In the genomic region with DNA sequence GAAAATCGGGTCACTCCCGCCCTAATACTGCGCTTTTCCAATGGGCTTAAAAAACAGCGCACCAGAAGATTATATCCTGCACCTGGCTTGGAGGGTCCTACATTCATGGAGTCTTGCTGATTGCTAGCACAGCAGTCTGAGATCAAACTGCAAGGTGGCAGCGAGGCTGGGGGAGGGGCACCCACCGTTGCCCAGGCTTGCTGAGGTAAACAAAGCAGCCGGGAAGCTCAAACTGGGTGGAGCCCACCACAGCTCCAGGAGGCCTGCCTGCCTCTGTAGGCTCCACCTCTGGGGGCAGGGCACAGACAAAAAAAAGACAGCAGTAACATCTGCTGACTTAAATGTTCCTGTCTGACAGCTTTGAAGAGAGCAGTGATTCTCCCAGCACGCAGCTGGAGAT, we compare ENCODE assay signal across 5 cellular contexts.
DNase-seq lines count a peak whose midpoint lies in the region; ATAC-seq and TF ChIP-seq lines count a peak whose summit lies in the region.
"Not testable (repeated sequence)": the region's sequence is repeated elsewhere in the genome, so short reads cannot be mapped to it uniquely, and the experiment has no call there.

No MANE protein-coding gene starts in this region.

- intact Hi-C loops in CD4-positive, alpha-beta T cell (cut with DNase I, micrococcal nuclease), result not testable (repeated sequence)

- CTCF ChIA-PET in CD4-positive, alpha-beta T cell (lab: Charles Lee), result not testable (repeated sequence)

- not testable (repeated sequence) for H3K27me3 ChIP-seq in CD4-positive, alpha-beta T cell (ENCODE audit: control insufficient read depth, insufficient read depth, low read length); HUES6 (ENCODE audit: control insufficient read depth, insufficient read depth, low read length)

- peak in 7 of 10 experiments; percentile 3 to 43 (median 10) for DNase-seq in CD4-positive, alpha-beta T cell
- DNase-seq in RPMI8226, result peak; percentile 12
- DNase-seq in activated CD4-positive, alpha-beta T cell treated with anti-CD3 and anti-CD28 coated beads, Interleukin-2, amount 50 U/mL, for 1 hour, result peak; percentile 11
- peak in 8 of 10 donors; percentile 9 to 88 (median 18) for DNase-seq in naive thymus-derived CD8-positive, alpha-beta T cell

- H3K27ac Mint-ChIP-seq in CD4-positive, alpha-beta T cell, result not testable (repeated sequence)
- H3K27ac Mint-ChIP-seq in naive thymus-derived CD8-positive, alpha-beta T cell, result peak overlapping the region in 8 of 10 donors; percentile 44 to 94 (median 83)

- H3K9me3 Mint-ChIP-seq in CD4-positive, alpha-beta T cell, result not testable (repeated sequence)
- H3K9me3 Mint-ChIP-seq in naive thymus-derived CD8-positive, alpha-beta T cell, result peaks cover 0 to 25% (median 10%) of the 10 kb centered on the region in 9 donors

- not testable (repeated sequence) for H3K27me3 Mint-ChIP-seq in CD4-positive, alpha-beta T cell; naive thymus-derived CD8-positive, alpha-beta T cell

- H3K36me3 ChIP-seq in HUES6 (ENCODE audit: control insufficient read depth, insufficient read depth, low read length), result not testable (repeated sequence)

- not testable (repeated sequence) for TF ChIP-seq CTCF in CD4-positive, alpha-beta T cell (IDR thresholded peaks at IDR 0.05)

- H3K9ac ChIP-seq in HUES6 (ENCODE audit: low read length), result not testable (repeated sequence)

- H3K4me3 ChIP-seq in HUES6 (ENCODE audit: low read depth, low read length), result peak overlapping the region; percentile 31; the same call in 1 of the 2 replicates

- not testable (repeated sequence) for ATAC-seq in CD4-positive, alpha-beta T cell (ENCODE audit: poor library complexity); naive thymus-derived CD8-positive, alpha-beta T cell

- not testable (repeated sequence) for H3K4me1 ChIP-seq in HUES6 (ENCODE audit: control insufficient read depth, insufficient read depth, low read length)

- peaks cover 13% of the 10 kb centered on the region for H3K4me1 Mint-ChIP-seq in CD4-positive, alpha-beta T cell (ENCODE audit: low read depth)
- peaks cover 0 to 27% (median 6%) of the 10 kb centered on the region in 4 donors for H3K4me1 Mint-ChIP-seq in naive thymus-derived CD8-positive, alpha-beta T cell

- not testable (repeated sequence) for H3K27ac ChIP-seq in CD4-positive, alpha-beta T cell (ENCODE audit: low read depth, low read length); HUES6 (ENCODE audit: low read depth, low read length)

- POLR2A ChIA-PET in CD4-positive, alpha-beta T cell (lab: Charles Lee), result interaction anchor here (0.6 kb wide), 1 partner anchor 118 kb away, joined by 3 read pairs; no protein-coding TSS in a partner anchor
- POLR2A ChIA-PET in naive thymus-derived CD8-positive, alpha-beta T cell (lab: Charles Lee), result not testable (repeated sequence)

- H3K4me3 Mint-ChIP-seq in CD4-positive, alpha-beta T cell, result not testable (repeated sequence)
- H3K4me3 Mint-ChIP-seq in naive thymus-derived CD8-positive, alpha-beta T cell, result peak overlapping the region in 5 of 10 donors; percentile 32 to 72 (median 62)

- H3K9me3 ChIP-seq in CD4-positive, alpha-beta T cell (ENCODE audit: control insufficient read depth, low read length); HUES6 (ENCODE audit: control insufficient read depth, insufficient read depth, low read depth, low read length): not testable (repeated sequence)

- H3K36me3 Mint-ChIP-seq in CD4-positive, alpha-beta T cell (ENCODE audit: low read depth); naive thymus-derived CD8-positive, alpha-beta T cell: not testable (repeated sequence)
